ENCODE assay signal across 10 cellular contexts in genomic region chr12:55708695-55709233, GRCh38. TPM values are rescaled to one million over a fixed set of nuclear protein-coding genes. Genes with fewer than 3 reads are reported as not detected.
A peak's percentile ranks its signal among the peaks of the same experiment; 100 is the strongest.
DNase-seq lines count a peak whose midpoint lies in the region; ATAC-seq and TF ChIP-seq lines count a peak whose summit lies in the region.
"Had no signal": no experiment of that assay in that cellular context is flagged by ENCODE, and none has a peak within 500 bp of the region (broad histone marks: within the 10 kb centered on the region; RNA-seq: fewer than 3 reads in every experiment).

No MANE protein-coding gene starts in this region.

- DNase-seq in activated naive CD4-positive, alpha-beta T cell treated with anti-CD3 and anti-CD28 coated beads, Interleukin-2, amount 10 ng/mL, durations not matched to agents 7 days and 5 days, result no peak
- DNase-seq in activated naive CD4-positive, alpha-beta T cell treated with Interleukin-2 at 50 U/mL for 16 hours, result no peak
- DNase-seq in aorta, result peak; percentile 49 to 80
- DNase-seq in GM20000 (ENCODE audit: low spot score), result no peak
- DNase-seq: effector CD4-positive, alpha-beta T cell; SW 1271 had no signal

- H3K9me3 ChIP-seq in muscle layer of colon (ENCODE audit: low read length) (no peaks in the 10 kb centered on the region), aorta (ENCODE audit: control insufficient read depth, low read length) (no peaks in the 10 kb centered on the region)

- CTCF ChIA-PET in activated naive CD4-positive, alpha-beta T cell treated with anti-CD3 and anti-CD28 coated beads, Interleukin-2, amount 10 ng/mL, durations not matched to agents 7 days and 5 days (lab: Charles Lee), result no interaction called here

- H3K4me1 Mint-ChIP-seq in activated naive CD4-positive, alpha-beta T cell treated with anti-CD3 and anti-CD28 coated beads, Interleukin-2, amount 10 ng/mL, durations not matched to agents 7 days and 5 days, result peaks cover 20% of the 10 kb centered on the region
- H3K4me1 Mint-ChIP-seq in dendritic cell treated with granulocyte-macrophage colony-stimulating factor and Interleukin-4, amounts not matched to agents 40 ng/mL and 50 ng/mL, for 4 days (ENCODE audit: low read depth), result peaks cover 41% of the 10 kb centered on the region

- H3K27me3 Mint-ChIP-seq in activated naive CD4-positive, alpha-beta T cell treated with anti-CD3 and anti-CD28 coated beads, Interleukin-2, amount 10 ng/mL, durations not matched to agents 7 days and 5 days, result peaks cover 81% of the 10 kb centered on the region
- peaks cover 75% of the 10 kb centered on the region for H3K27me3 Mint-ChIP-seq in dendritic cell treated with granulocyte-macrophage colony-stimulating factor and Interleukin-4, amounts not matched to agents 40 ng/mL and 50 ng/mL, for 4 days

- no peak overlapping the region for H3K27ac Mint-ChIP-seq in activated naive CD4-positive, alpha-beta T cell treated with anti-CD3 and anti-CD28 coated beads, Interleukin-2, amount 10 ng/mL, durations not matched to agents 7 days and 5 days
- no peak overlapping the region for H3K27ac Mint-ChIP-seq in dendritic cell treated with granulocyte-macrophage colony-stimulating factor and Interleukin-4, amounts not matched to agents 40 ng/mL and 50 ng/mL, for 4 days

- TF ChIP-seq CTCF in GM20000 (IDR thresholded peaks at IDR 0.05; ENCODE audit: extremely low read depth, missing control alignments), result no peak

- peak; percentile 10 for ATAC-seq in aorta (ENCODE audit: low FRiP score)
- no peak for ATAC-seq in GM19463 (IDR thresholded peaks at IDR 0.05; ENCODE audit: unreplicated experiment)
- no peak for ATAC-seq in GM18502 (IDR thresholded peaks at IDR 0.05; ENCODE audit: poor library complexity, unreplicated experiment)

- H3K9ac ChIP-seq in muscle layer of colon (ENCODE audit: low read length), result peak overlapping the region; percentile 51

- H3K9me3 Mint-ChIP-seq in activated naive CD4-positive, alpha-beta T cell treated with anti-CD3 and anti-CD28 coated beads, Interleukin-2, amount 10 ng/mL, durations not matched to agents 7 days and 5 days, result no peaks in the 10 kb centered on the region
- H3K9me3 Mint-ChIP-seq in dendritic cell treated with granulocyte-macrophage colony-stimulating factor and Interleukin-4, amounts not matched to agents 40 ng/mL and 50 ng/mL, for 4 days, result no peaks in the 10 kb centered on the region

- 0 to 1% methylated on average over 3 of the region's 3 CpGs for WGBS in aorta, 2 donors

- H3K36me3 ChIP-seq in muscle layer of colon (ENCODE audit: insufficient read depth, low read length), result no peaks in the 10 kb centered on the region
- no peaks in the 10 kb centered on the region for H3K36me3 ChIP-seq in aorta (ENCODE audit: control insufficient read depth in 1 of 2, insufficient read depth in 2 of 2, low read length in 1 of 2)

- H3K27me3 ChIP-seq in muscle layer of colon (ENCODE audit: control insufficient read depth in 1 of 2, insufficient read depth in 2 of 2, low read length in 2 of 2) (no peaks in the 10 kb centered on the region), aorta (ENCODE audit: control insufficient read depth in 1 of 2, insufficient read depth in 2 of 2, low read length in 1 of 2) (no peaks in the 10 kb centered on the region)

- H3K4me1 ChIP-seq in muscle layer of colon (ENCODE audit: insufficient read depth, low read length), result peaks cover 51% of the 10 kb centered on the region
- H3K4me1 ChIP-seq in aorta (ENCODE audit: control insufficient read depth in 1 of 2, insufficient read depth in 2 of 2, low read length in 2 of 2), result peaks cover 0 to 7% of the 10 kb centered on the region in 2 donors

- no peaks in the 10 kb centered on the region for H3K36me3 Mint-ChIP-seq in activated naive CD4-positive, alpha-beta T cell treated with anti-CD3 and anti-CD28 coated beads, Interleukin-2, amount 10 ng/mL, durations not matched to agents 7 days and 5 days
- H3K36me3 Mint-ChIP-seq in dendritic cell treated with granulocyte-macrophage colony-stimulating factor and Interleukin-4, amounts not matched to agents 40 ng/mL and 50 ng/mL, for 4 days (ENCODE audit: low read depth), result no peaks in the 10 kb centered on the region

- peak overlapping the region; percentile 33 to 92 for H3K4me3 ChIP-seq in muscle layer of colon (ENCODE audit: low read depth in 1 of 2, low read length in 2 of 2)
- peak overlapping the region in 1 of 2 donors; percentile 54 for H3K4me3 ChIP-seq in aorta (ENCODE audit: low read length in 2 of 2)

- intact Hi-C loops in dendritic cell treated with granulocyte-macrophage colony-stimulating factor and Interleukin-4, amounts not matched to agents 40 ng/mL and 50 ng/mL, for 4 days (cut with micrococcal nuclease), result no loop called here
- intact Hi-C loops in aorta (cut with DNase I), result no loop called here

- peak overlapping the region; percentile 76 for H3K4me3 Mint-ChIP-seq in activated naive CD4-positive, alpha-beta T cell treated with anti-CD3 and anti-CD28 coated beads, Interleukin-2, amount 10 ng/mL, durations not matched to agents 7 days and 5 days
- H3K4me3 Mint-ChIP-seq in dendritic cell treated with granulocyte-macrophage colony-stimulating factor and Interleukin-4, amounts not matched to agents 40 ng/mL and 50 ng/mL, for 4 days, result peak overlapping the region; percentile 28

- H3K27ac ChIP-seq in muscle layer of colon (ENCODE audit: low read depth, low read length) (peak overlapping the region; percentile 94), aorta (ENCODE audit: low read depth in 1 of 2, low read length in 2 of 2) (peak overlapping the region; percentile 66 to 86)

RNA-seq across cellular contexts. Expression of gene ITGA7, which starts 1.1 kb away (rescaled TPM):
- total RNA-seq in aorta, result 100 to 1,000 TPM; 463 to 747 TPM
- 100 to 1,000 TPM in 1 of 2 donors, 10 to 100 TPM in 1; 76.1 to 633 TPM for polyA plus RNA-seq in aorta

RNA-seq across cellular contexts. Expression of gene BLOC1S1, which starts 7.1 kb away (rescaled TPM):
- 100 to 1,000 TPM in 1 of 2 donors, 10 to 100 TPM in 1; 87.3 to 115 TPM for total RNA-seq in aorta
- 100 to 1,000 TPM; 248 to 351 TPM for polyA plus RNA-seq in aorta

RNA-seq across cellular contexts. Expression of gene RDH5, which starts 11.4 kb away (rescaled TPM):
- total RNA-seq in aorta, result 10 to 100 TPM; 21.9 to 51.1 TPM
- polyA plus RNA-seq in aorta, result 10 to 100 TPM; 16.7 to 49.4 TPM

RNA-seq across cellular contexts. Expression of gene CD63, which starts 20.0 kb away (rescaled TPM):
- total RNA-seq in aorta, result 1,000 to 10,000 TPM; 1,107 to 1,135 TPM
- polyA plus RNA-seq in aorta, result 1,000 to 10,000 TPM; 1,323 to 1,532 TPM

RNA-seq across cellular contexts. Expression of gene GDF11, which starts 34.2 kb away (rescaled TPM):
- total RNA-seq in aorta, result 1 to 10 TPM; 6.6 to 9.4 TPM
- polyA plus RNA-seq in aorta, result 1 to 10 TPM; 3.0 to 4.2 TPM

Comparison
In these comparisons a context has a peak if more than half of its experiments do, and no peak if none do; other contexts are left out.
1. DNase-seq: peak in aorta (2 of 2); none in activated naive CD4-positive, alpha-beta T cell treated with anti-CD3 and anti-CD28 coated beads, Interleukin-2, amount 10 ng/mL, durations not matched to agents 7 days and 5 days (single experiment), activated naive CD4-positive, alpha-beta T cell treated with Interleukin-2 at 50 U/mL for 16 hours (single experiment) and GM20000 (single experiment).